In genomic region chr13:105929486-105929885, GRCh38 we compare ENCODE assay signal across 22 cellular contexts.
"Had no signal": no experiment of that assay in that cellular context is flagged by ENCODE, and none has a peak within 500 bp of the region (broad histone marks: within the 10 kb centered on the region; RNA-seq: fewer than 3 reads in every experiment).

No MANE protein-coding gene starts in this region.

- H3K4me3 Mint-ChIP-seq: endodermal cell, memory B cell, mesothelial cell of epicardium, naive B cell, nephron had no signal

- H3K27me3 Mint-ChIP-seq: memory B cell, naive B cell had no signal

- H2AFZ ChIP-seq: parathyroid adenoma had no signal

- H3K4me1 ChIP-seq: heart right ventricle, left lung, lower lobe of right lung, parathyroid adenoma, prostate gland, right lobe of liver, stomach, transverse colon had no signal

- H3K9me3 ChIP-seq: heart right ventricle, left lung, lower lobe of right lung, prostate gland, right lobe of liver, stomach, thoracic aorta, transverse colon had no signal

- H3K36me3 ChIP-seq: heart right ventricle, left lung, lower lobe of right lung, prostate gland, right lobe of liver, stomach, thoracic aorta, transverse colon had no signal

- H3K27ac Mint-ChIP-seq: endodermal cell, memory B cell, mesothelial cell of epicardium, naive B cell, nephron had no signal

- H3K9me3 Mint-ChIP-seq: endodermal cell, memory B cell, nephron had no signal

- H3K27ac ChIP-seq: coronary artery, heart right ventricle, left lung, lower lobe of right lung, parathyroid adenoma, prostate gland, right lobe of liver, stomach, thoracic aorta, transverse colon had no signal

- FAIRE-seq: frontal cortex had no signal

- DNase-seq: effector CD4-positive, alpha-beta T cell; endodermal cell; heart right ventricle; hypothalamus; islet precursor cell; lower lobe of right lung; naive B cell; right lobe of liver; stimulated activated CD4-positive, alpha-beta T cell treated with anti-CD3 and anti-CD28 coated beads, Interleukin-2, amount 100 ng/mL, for 24 hours; stimulated activated naive CD4-positive, alpha-beta T cell; stomach; substantia nigra; transverse colon had no signal

- H3K79me2 ChIP-seq: parathyroid adenoma had no signal

- H3K36me3 Mint-ChIP-seq: memory B cell, mesothelial cell of epicardium, naive B cell had no signal

- H3K4me3 ChIP-seq: coronary artery, heart right ventricle, left lung, lower lobe of right lung, prostate gland, right lobe of liver, stomach, thoracic aorta, transverse colon had no signal

- H3K9ac ChIP-seq: parathyroid adenoma had no signal

- H3K27me3 ChIP-seq: heart right ventricle, left lung, right lobe of liver, stomach, transverse colon had no signal

- H3K4me1 Mint-ChIP-seq: endodermal cell, memory B cell, naive B cell, nephron had no signal
